ENCODE assay signal across 1 cellular context in the genomic region with DNA sequence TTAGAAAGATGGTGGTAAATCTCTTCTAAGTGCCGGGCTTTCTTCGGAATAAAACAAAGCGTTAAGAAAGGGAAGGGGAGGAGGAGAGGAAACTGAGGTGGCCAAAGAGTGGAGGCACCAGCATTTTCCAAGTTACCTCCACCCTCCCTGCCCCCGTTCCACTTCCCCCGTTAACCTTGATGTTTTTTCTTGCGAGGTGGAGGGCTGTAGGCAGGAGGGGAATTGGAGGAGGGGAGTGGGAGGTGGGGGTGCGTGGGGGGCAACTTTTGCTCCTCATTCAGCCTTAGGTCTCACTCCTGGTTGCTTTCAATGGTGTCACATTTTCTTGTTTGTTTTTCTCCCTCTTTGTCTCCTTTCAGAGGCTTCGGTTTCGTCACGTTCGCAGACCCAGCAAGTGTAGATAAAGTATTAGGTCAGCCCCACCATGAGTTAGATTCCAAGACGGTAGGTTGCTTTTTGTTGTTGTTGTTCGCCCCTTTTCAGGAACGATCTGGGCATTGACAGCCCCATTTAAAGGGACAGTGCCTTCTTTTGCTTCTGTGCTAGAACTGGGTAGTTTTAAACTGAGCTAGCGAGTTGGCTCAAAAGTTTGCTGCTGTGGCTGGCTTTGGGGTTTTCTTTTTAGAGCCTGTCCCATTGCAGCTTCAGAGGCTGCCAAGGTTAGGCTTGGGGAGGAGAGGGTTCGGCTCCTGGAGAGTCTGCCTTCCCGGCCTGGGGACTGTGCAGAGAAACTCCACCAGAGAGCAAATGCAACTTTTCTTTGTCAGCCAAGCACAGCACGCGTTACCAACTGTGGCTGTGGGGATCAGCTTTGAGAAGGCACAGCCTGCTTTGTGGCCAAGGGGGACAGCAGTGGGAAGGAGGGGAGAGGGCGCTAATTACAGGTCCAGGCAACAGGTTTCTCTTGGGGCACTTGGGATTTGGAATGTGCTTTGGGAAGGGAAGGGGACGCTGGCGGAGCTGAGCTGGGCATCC.
TF ChIP-seq lines count a peak whose summit lies in the region.

No MANE protein-coding gene starts in this region.

TF ChIP-seq in HEK293, 187 proteins besides CTCF, POLR2A, EP300 and RAD21 (continued from another document and continues in another):
- TF ChIP-seq, protein P1, sequence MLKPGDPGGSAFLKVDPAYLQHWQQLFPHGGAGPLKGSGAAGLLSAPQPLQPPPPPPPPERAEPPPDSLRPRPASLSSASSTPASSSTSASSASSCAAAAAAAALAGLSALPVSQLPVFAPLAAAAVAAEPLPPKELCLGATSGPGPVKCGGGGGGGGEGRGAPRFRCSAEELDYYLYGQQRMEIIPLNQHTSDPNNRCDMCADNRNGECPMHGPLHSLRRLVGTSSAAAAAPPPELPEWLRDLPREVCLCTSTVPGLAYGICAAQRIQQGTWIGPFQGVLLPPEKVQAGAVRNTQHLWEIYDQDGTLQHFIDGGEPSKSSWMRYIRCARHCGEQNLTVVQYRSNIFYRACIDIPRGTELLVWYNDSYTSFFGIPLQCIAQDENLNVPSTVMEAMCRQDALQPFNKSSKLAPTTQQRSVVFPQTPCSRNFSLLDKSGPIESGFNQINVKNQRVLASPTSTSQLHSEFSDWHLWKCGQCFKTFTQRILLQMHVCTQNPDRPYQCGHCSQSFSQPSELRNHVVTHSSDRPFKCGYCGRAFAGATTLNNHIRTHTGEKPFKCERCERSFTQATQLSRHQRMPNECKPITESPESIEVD (tag by site-specific recombination; IDR thresholded peaks at IDR 0.05) = no peak
- TF ChIP-seq SP3 (tag by site-specific recombination; IDR thresholded peaks at IDR 0.05) = no peak
- no peak for TF ChIP-seq ZNF830 (tag by site-specific recombination; IDR thresholded peaks at IDR 0.05; ENCODE audit: low read depth)
- TF ChIP-seq, protein P2, sequence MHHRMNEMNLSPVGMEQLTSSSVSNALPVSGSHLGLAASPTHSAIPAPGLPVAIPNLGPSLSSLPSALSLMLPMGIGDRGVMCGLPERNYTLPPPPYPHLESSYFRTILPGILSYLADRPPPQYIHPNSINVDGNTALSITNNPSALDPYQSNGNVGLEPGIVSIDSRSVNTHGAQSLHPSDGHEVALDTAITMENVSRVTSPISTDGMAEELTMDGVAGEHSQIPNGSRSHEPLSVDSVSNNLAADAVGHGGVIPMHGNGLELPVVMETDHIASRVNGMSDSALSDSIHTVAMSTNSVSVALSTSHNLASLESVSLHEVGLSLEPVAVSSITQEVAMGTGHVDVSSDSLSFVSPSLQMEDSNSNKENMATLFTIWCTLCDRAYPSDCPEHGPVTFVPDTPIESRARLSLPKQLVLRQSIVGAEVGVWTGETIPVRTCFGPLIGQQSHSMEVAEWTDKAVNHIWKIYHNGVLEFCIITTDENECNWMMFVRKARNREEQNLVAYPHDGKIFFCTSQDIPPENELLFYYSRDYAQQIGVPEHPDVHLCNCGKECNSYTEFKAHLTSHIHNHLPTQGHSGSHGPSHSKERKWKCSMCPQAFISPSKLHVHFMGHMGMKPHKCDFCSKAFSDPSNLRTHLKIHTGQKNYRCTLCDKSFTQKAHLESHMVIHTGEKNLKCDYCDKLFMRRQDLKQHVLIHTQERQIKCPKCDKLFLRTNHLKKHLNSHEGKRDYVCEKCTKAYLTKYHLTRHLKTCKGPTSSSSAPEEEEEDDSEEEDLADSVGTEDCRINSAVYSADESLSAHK (tag by site-specific recombination; IDR thresholded peaks at IDR 0.05) = no peak
- TF ChIP-seq ZNF747 (tag by site-specific recombination; IDR thresholded peaks at IDR 0.05) = no peak
- TF ChIP-seq ZNF266 (tag by site-specific recombination; IDR thresholded peaks at IDR 0.05; ENCODE audit: low read depth) = no peak
- TF ChIP-seq ZNF596 (tag by site-specific recombination; IDR thresholded peaks at IDR 0.05) = no peak
- TF ChIP-seq ZBTB21 (tag by site-specific recombination; IDR thresholded peaks at IDR 0.05) = peak; percentile 60; the same call in 1 of the 2 replicates
- TF ChIP-seq, protein P3, sequence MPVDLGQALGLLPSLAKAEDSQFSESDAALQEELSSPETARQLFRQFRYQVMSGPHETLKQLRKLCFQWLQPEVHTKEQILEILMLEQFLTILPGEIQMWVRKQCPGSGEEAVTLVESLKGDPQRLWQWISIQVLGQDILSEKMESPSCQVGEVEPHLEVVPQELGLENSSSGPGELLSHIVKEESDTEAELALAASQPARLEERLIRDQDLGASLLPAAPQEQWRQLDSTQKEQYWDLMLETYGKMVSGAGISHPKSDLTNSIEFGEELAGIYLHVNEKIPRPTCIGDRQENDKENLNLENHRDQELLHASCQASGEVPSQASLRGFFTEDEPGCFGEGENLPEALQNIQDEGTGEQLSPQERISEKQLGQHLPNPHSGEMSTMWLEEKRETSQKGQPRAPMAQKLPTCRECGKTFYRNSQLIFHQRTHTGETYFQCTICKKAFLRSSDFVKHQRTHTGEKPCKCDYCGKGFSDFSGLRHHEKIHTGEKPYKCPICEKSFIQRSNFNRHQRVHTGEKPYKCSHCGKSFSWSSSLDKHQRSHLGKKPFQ (tag by site-specific recombination; IDR thresholded peaks at IDR 0.05) = no peak
- TF ChIP-seq ZNF701 (tag by site-specific recombination; IDR thresholded peaks at IDR 0.05) = no peak
- TF ChIP-seq, protein P4, sequence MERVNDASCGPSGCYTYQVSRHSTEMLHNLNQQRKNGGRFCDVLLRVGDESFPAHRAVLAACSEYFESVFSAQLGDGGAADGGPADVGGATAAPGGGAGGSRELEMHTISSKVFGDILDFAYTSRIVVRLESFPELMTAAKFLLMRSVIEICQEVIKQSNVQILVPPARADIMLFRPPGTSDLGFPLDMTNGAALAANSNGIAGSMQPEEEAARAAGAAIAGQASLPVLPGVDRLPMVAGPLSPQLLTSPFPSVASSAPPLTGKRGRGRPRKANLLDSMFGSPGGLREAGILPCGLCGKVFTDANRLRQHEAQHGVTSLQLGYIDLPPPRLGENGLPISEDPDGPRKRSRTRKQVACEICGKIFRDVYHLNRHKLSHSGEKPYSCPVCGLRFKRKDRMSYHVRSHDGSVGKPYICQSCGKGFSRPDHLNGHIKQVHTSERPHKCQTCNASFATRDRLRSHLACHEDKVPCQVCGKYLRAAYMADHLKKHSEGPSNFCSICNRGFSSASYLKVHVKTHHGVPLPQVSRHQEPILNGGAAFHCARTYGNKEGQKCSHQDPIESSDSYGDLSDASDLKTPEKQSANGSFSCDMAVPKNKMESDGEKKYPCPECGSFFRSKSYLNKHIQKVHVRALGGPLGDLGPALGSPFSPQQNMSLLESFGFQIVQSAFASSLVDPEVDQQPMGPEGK (tag by site-specific recombination; IDR thresholded peaks at IDR 0.05) = peak; percentile 24
- TF ChIP-seq ZNF324 (tag by site-specific recombination; IDR thresholded peaks at IDR 0.05) = no peak
- no peak for TF ChIP-seq ZNF175 (tag by site-specific recombination; IDR thresholded peaks at IDR 0.05)
- TF ChIP-seq ZNF514 (tag by site-specific recombination; IDR thresholded peaks at IDR 0.05) = no peak
- TF ChIP-seq ZBTB1 (tag by site-specific recombination; IDR thresholded peaks at IDR 0.05) = no peak
- TF ChIP-seq GLIS1 (tag by site-specific recombination; IDR thresholded peaks at IDR 0.05) = 0 out of 2 replicates have a peak, but pooled peaks have one; percentile 11
- no peak for TF ChIP-seq SALL2 (tag by site-specific recombination; IDR thresholded peaks at IDR 0.05; ENCODE audit: borderline replicate concordance)
- TF ChIP-seq KLF10 (tag by site-specific recombination; IDR thresholded peaks at IDR 0.05) = no peak
- no peak for TF ChIP-seq ZNF23 (tag by site-specific recombination; IDR thresholded peaks at IDR 0.05; ENCODE audit: borderline replicate concordance)
- TF ChIP-seq, protein P5, sequence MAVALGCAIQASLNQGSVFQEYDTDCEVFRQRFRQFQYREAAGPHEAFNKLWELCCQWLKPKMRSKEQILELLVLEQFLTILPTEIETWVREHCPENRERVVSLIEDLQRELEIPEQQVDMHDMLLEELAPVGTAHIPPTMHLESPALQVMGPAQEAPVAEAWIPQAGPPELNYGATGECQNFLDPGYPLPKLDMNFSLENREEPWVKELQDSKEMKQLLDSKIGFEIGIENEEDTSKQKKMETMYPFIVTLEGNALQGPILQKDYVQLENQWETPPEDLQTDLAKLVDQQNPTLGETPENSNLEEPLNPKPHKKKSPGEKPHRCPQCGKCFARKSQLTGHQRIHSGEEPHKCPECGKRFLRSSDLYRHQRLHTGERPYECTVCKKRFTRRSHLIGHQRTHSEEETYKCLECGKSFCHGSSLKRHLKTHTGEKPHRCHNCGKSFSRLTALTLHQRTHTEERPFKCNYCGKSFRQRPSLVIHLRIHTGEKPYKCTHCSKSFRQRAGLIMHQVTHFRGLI (tag by site-specific recombination; IDR thresholded peaks at IDR 0.05) = peak; percentile 34; the same call in 1 of the 2 replicates
- no peak for TF ChIP-seq YY1 (tag by site-specific recombination; IDR thresholded peaks at IDR 0.05)
- peak; percentile 72 for TF ChIP-seq ZBTB8A (tag by site-specific recombination; IDR thresholded peaks at IDR 0.05)
- TF ChIP-seq ZNF555 (tag by site-specific recombination; conservative IDR thresholded peaks at IDR 0.05) = no peak
- no peak for TF ChIP-seq IKZF3 (tag by site-specific recombination; IDR thresholded peaks at IDR 0.05)
- no peak for TF ChIP-seq RBAK (tag by site-specific recombination; IDR thresholded peaks at IDR 0.05)
- TF ChIP-seq, protein P6, sequence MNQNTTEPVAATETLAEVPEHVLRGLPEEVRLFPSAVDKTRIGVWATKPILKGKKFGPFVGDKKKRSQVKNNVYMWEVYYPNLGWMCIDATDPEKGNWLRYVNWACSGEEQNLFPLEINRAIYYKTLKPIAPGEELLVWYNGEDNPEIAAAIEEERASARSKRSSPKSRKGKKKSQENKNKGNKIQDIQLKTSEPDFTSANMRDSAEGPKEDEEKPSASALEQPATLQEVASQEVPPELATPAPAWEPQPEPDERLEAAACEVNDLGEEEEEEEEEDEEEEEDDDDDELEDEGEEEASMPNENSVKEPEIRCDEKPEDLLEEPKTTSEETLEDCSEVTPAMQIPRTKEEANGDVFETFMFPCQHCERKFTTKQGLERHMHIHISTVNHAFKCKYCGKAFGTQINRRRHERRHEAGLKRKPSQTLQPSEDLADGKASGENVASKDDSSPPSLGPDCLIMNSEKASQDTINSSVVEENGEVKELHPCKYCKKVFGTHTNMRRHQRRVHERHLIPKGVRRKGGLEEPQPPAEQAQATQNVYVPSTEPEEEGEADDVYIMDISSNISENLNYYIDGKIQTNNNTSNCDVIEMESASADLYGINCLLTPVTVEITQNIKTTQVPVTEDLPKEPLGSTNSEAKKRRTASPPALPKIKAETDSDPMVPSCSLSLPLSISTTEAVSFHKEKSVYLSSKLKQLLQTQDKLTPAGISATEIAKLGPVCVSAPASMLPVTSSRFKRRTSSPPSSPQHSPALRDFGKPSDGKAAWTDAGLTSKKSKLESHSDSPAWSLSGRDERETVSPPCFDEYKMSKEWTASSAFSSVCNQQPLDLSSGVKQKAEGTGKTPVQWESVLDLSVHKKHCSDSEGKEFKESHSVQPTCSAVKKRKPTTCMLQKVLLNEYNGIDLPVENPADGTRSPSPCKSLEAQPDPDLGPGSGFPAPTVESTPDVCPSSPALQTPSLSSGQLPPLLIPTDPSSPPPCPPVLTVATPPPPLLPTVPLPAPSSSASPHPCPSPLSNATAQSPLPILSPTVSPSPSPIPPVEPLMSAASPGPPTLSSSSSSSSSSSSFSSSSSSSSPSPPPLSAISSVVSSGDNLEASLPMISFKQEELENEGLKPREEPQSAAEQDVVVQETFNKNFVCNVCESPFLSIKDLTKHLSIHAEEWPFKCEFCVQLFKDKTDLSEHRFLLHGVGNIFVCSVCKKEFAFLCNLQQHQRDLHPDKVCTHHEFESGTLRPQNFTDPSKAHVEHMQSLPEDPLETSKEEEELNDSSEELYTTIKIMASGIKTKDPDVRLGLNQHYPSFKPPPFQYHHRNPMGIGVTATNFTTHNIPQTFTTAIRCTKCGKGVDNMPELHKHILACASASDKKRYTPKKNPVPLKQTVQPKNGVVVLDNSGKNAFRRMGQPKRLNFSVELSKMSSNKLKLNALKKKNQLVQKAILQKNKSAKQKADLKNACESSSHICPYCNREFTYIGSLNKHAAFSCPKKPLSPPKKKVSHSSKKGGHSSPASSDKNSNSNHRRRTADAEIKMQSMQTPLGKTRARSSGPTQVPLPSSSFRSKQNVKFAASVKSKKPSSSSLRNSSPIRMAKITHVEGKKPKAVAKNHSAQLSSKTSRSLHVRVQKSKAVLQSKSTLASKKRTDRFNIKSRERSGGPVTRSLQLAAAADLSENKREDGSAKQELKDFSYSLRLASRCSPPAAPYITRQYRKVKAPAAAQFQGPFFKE (tag by site-specific recombination; IDR thresholded peaks at IDR 0.05; ENCODE audit: borderline replicate concordance) = no peak
- TF ChIP-seq, protein P7, sequence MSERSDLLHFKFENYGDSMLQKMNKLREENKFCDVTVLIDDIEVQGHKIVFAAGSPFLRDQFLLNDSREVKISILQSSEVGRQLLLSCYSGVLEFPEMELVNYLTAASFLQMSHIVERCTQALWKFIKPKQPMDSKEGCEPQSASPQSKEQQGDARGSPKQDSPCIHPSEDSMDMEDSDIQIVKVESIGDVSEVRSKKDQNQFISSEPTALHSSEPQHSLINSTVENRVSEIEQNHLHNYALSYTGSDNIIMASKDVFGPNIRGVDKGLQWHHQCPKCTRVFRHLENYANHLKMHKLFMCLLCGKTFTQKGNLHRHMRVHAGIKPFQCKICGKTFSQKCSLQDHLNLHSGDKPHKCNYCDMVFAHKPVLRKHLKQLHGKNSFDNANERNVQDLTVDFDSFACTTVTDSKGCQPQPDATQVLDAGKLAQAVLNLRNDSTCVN (tag by site-specific recombination; optimal IDR thresholded peaks at IDR 0.05) = no peak
- no peak for TF ChIP-seq ZBTB20 (tag by site-specific recombination; IDR thresholded peaks at IDR 0.05)
- TF ChIP-seq, protein P8, sequence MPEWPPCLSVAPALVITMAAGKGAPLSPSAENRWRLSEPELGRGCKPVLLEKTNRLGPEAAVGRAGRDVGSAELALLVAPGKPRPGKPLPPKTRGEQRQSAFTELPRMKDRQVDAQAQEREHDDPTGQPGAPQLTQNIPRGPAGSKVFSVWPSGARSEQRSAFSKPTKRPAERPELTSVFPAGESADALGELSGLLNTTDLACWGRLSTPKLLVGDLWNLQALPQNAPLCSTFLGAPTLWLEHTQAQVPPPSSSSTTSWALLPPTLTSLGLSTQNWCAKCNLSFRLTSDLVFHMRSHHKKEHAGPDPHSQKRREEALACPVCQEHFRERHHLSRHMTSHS (tag by site-specific recombination; IDR thresholded peaks at IDR 0.05) = no peak
- no peak for TF ChIP-seq ZNF202 (tag by site-specific recombination; IDR thresholded peaks at IDR 0.05; ENCODE audit: borderline replicate concordance)
- TF ChIP-seq ZNF112 (tag by site-specific recombination; IDR thresholded peaks at IDR 0.05) = no peak
- no peak for TF ChIP-seq ZNF239 (tag by site-specific recombination; IDR thresholded peaks at IDR 0.05)
- no peak for TF ChIP-seq ZNF223 (tag by site-specific recombination; IDR thresholded peaks at IDR 0.05)
- no peak for TF ChIP-seq ZNF292 (tag by site-specific recombination; IDR thresholded peaks at IDR 0.05; ENCODE audit: borderline replicate concordance, low read depth)
- TF ChIP-seq GLI2 (tag by site-specific recombination; IDR thresholded peaks at IDR 0.05; ENCODE audit: borderline replicate concordance, low read depth) = no peak
